ENCODE assay signal across 27 cellular contexts in the genomic region with DNA sequence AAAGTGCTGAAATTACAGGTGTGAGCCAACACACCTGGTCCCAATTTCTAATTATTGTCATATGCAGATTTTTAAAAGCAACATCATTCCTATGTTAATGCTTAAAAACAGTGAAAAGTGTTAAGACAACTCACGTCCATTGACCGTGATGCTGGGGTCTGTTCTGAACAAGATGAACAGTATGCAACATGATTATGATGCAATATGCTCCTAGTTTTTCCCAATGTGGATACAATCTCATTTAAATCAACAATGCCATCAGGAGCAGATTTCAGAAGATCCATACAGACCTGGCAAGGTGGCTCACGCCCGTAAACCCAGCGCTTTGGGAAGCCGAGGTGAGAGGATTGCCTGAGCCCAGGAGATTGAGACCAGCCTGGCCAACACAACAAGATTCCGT.
"Had no signal": no experiment of that assay in that cellular context is flagged by ENCODE, and none has a peak within 500 bp of the region (broad histone marks: within the 10 kb centered on the region; RNA-seq: fewer than 3 reads in every experiment).

No MANE protein-coding gene starts in this region.

- H3K27ac Mint-ChIP-seq: immature natural killer cell; nephron; neural progenitor cell; progenitor cell of endocrine pancreas; stimulated activated effector memory CD8-positive, alpha-beta T cell treated with anti-CD3 and anti-CD28 coated beads, Interleukin-12 subunit alpha, Interleukin-12 subunit beta, amount 100 ng/mL, for 72 hours had no signal

- H3K4me1 Mint-ChIP-seq: naive thymus-derived CD8-positive, alpha-beta T cell; nephron; neural progenitor cell; stimulated activated effector memory CD8-positive, alpha-beta T cell treated with anti-CD3 and anti-CD28 coated beads, Interleukin-12 subunit alpha, Interleukin-12 subunit beta, amount 100 ng/mL, for 72 hours had no signal

- H3K36me3 Mint-ChIP-seq: stimulated activated effector memory CD8-positive, alpha-beta T cell treated with anti-CD3 and anti-CD28 coated beads, Interleukin-12 subunit alpha, Interleukin-12 subunit beta, amount 100 ng/mL, for 72 hours had no signal

- H3K27ac ChIP-seq: left lung, lower lobe of right lung, neural progenitor cell, neutrophil, ovary, sigmoid colon, spleen, suprapubic skin, thoracic aorta, tibial artery, upper lobe of right lung had no signal

- H3K27me3 ChIP-seq: left lung, neural progenitor cell, neutrophil, ovary, sigmoid colon, spleen, suprapubic skin, tibial artery, upper lobe of right lung had no signal

- H3K36me3 ChIP-seq: neural progenitor cell, neutrophil, ovary, sigmoid colon, suprapubic skin, tibial artery, upper lobe of right lung had no signal

- H3K9me3 ChIP-seq: left lung, lower lobe of right lung, neutrophil, ovary, sigmoid colon, spleen, suprapubic skin, thoracic aorta, tibial artery, upper lobe of right lung had no signal

- H3K4me3 ChIP-seq: left lung, lower lobe of right lung, neural progenitor cell, ovary, sigmoid colon, spleen, suprapubic skin, thoracic aorta, tibial artery, upper lobe of right lung had no signal

- DNase-seq: immature natural killer cell; kidney; left colon; left lung; lower lobe of right lung; mammary epithelial cell; mesenchymal stem cell; naive thymus-derived CD8-positive, alpha-beta T cell; occipital lobe; ovary; right cardiac atrium; sigmoid colon; small intestine; spleen; stimulated activated CD4-positive, alpha-beta T cell treated with anti-CD3 and anti-CD28 coated beads, Interleukin-4, amount 100 ng/mL, for 24 hours; stimulated activated naive CD4-positive, alpha-beta T cell; tibial artery; trophoblast cell; upper lobe of right lung had no signal

- H3K4me1 ChIP-seq: left lung, lower lobe of right lung, neural progenitor cell, sigmoid colon, spleen, suprapubic skin, tibial artery, upper lobe of right lung had no signal

- H3K4me3 Mint-ChIP-seq: immature natural killer cell; naive thymus-derived CD8-positive, alpha-beta T cell; nephron; neural progenitor cell; stimulated activated effector memory CD8-positive, alpha-beta T cell treated with anti-CD3 and anti-CD28 coated beads, Interleukin-12 subunit alpha, Interleukin-12 subunit beta, amount 100 ng/mL, for 72 hours; stimulated activated naive CD8-positive, alpha-beta T cell treated with anti-CD3 and anti-CD28 coated beads, Interleukin-15, Interleukin-2, amounts not matched to agents 100 ng/mL and 50 ng/mL, for 24 hours had no signal

- H3K27me3 Mint-ChIP-seq: naive thymus-derived CD8-positive, alpha-beta T cell; progenitor cell of endocrine pancreas; stimulated activated naive CD8-positive, alpha-beta T cell treated with anti-CD3 and anti-CD28 coated beads, Interleukin-15, Interleukin-2, amounts not matched to agents 100 ng/mL and 50 ng/mL, for 24 hours had no signal

- H3K9me3 Mint-ChIP-seq: immature natural killer cell; naive thymus-derived CD8-positive, alpha-beta T cell; stimulated activated effector memory CD8-positive, alpha-beta T cell treated with anti-CD3 and anti-CD28 coated beads, Interleukin-12 subunit alpha, Interleukin-12 subunit beta, amount 100 ng/mL, for 72 hours had no signal

- ATAC-seq: left colon; left lung; lower lobe of right lung; naive thymus-derived CD8-positive, alpha-beta T cell; right cardiac atrium; stimulated activated effector memory CD8-positive, alpha-beta T cell treated with anti-CD3 and anti-CD28 coated beads, Interleukin-12 subunit alpha, Interleukin-12 subunit beta, amount 100 ng/mL, for 72 hours had no signal
